Comparison of ENCODE assay signal across 8 cellular contexts in genomic region chr5:44332360-44332971, GRCh38. TPM values are rescaled to one million over a fixed set of nuclear protein-coding genes. Genes with fewer than 3 reads are reported as not detected.
DNase-seq lines count a peak whose midpoint lies in the region; FAIRE-seq and TF ChIP-seq lines count a peak whose summit lies in the region.

No MANE protein-coding gene starts in this region.

- H3K4me3 Mint-ChIP-seq in immature natural killer cell, result no peak overlapping the region

- peaks cover 0 to 17% (median 3%) of the 10 kb centered on the region in 6 donors for H3K9me3 Mint-ChIP-seq in immature natural killer cell

- no peaks in the 10 kb centered on the region for H3K36me3 Mint-ChIP-seq in immature natural killer cell

- peak; percentile 75 for TF ChIP-seq CTCF in AG10803 (conservative IDR thresholded peaks at IDR 0.05; ENCODE audit: low read length)
- TF ChIP-seq CTCF in fibroblast of pulmonary artery (IDR thresholded peaks at IDR 0.05; ENCODE audit: low read length, missing control alignments), result peak; percentile 65

- H3K27me3 Mint-ChIP-seq in immature natural killer cell (ENCODE audit: low read depth in 3 of 3), result no peaks in the 10 kb centered on the region

- FAIRE-seq in GM19239 (lab: Jason Lieb, UNC) (no peak), RCC 7860 (lab: Jason Lieb, UNC) (peak; percentile 41)

- peak; percentile 56 for DNase-seq in AG10803 (ENCODE audit: low read depth)
- DNase-seq in GM19239 (ENCODE audit: insufficient read length, low spot score), result peak; percentile 7
- DNase-seq in HT-29 (ENCODE audit: low spot score), result peak; percentile 81
- peak; percentile 43 for DNase-seq in RCC 7860 (ENCODE audit: low spot score)
- DNase-seq in fibroblast of pulmonary artery (ENCODE audit: low read depth), result peak; percentile 68
- DNase-seq in renal cortical epithelial cell (ENCODE audit: low read depth), result peak; percentile 46
- DNase-seq in immature natural killer cell, result no peak
- no peak for DNase-seq in islet precursor cell

- no peak overlapping the region for H3K4me3 ChIP-seq in AG10803 (ENCODE audit: low read length)
- no peak overlapping the region for H3K4me3 ChIP-seq in fibroblast of pulmonary artery (replicated peaks; ENCODE audit: low read depth, low read length)

- H3K4me1 Mint-ChIP-seq in immature natural killer cell, result no peaks in the 10 kb centered on the region

- H3K27ac Mint-ChIP-seq in immature natural killer cell, result no peak overlapping the region

RNA-seq across cellular contexts. Expression of gene FGF10, which starts 56.8 kb away (rescaled TPM):
- not detected in 2 replicates for total RNA-seq in HT-29 (2014; rRNA removed; shearing (Covaris generic))
- total RNA-seq in renal cortical epithelial cell, result not detected in 2 replicates
- polyA plus RNA-seq in immature natural killer cell, result not detected

Comparison
In these comparisons a context has a peak if more than half of its experiments do, and no peak if none do; other contexts are left out.
1. DNase-seq: peak in AG10803 (single experiment), GM19239 (single experiment), HT-29 (single experiment), RCC 7860 (single experiment), fibroblast of pulmonary artery (single experiment) and renal cortical epithelial cell (single experiment); none in immature natural killer cell (0 of 3) and islet precursor cell (single experiment).